Comparison of ENCODE assay signal across 1 cellular context in the genomic region with DNA sequence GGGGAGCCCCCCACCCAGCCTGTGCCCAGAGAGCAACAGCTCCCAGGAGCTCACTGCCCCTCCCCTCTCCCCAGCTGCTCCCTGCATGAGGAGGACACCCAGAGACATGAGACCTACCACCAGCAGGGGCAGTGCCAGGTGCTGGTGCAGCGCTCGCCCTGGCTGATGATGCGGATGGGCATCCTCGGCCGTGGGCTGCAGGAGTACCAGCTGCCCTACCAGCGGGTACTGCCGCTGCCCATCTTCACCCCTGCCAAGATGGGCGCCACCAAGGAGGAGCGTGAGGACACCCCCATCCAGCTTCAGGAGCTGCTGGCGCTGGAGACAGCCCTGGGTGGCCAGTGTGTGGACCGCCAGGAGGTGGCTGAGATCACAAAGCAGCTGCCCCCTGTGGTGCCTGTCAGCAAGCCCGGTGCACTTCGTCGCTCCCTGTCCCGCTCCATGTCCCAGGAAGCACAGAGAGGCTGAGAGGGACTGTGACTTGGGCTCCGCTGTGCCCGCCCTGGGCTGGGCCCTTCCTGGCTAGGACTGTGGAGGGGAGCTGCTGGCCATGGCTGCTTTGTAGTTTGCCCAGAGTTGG.
TF ChIP-seq lines count a peak whose summit lies in the region.

No MANE protein-coding gene starts in this region.

TF ChIP-seq in K562, 482 proteins besides CTCF, POLR2A, EP300 and RAD21 (continues in another document):
- no peak for TF ChIP-seq MCM3 (IDR thresholded peaks at IDR 0.05)
- no peak for TF ChIP-seq SMAD2 (IDR thresholded peaks at IDR 0.05; ENCODE audit: low read depth, low read length)
- TF ChIP-seq, protein P1, sequence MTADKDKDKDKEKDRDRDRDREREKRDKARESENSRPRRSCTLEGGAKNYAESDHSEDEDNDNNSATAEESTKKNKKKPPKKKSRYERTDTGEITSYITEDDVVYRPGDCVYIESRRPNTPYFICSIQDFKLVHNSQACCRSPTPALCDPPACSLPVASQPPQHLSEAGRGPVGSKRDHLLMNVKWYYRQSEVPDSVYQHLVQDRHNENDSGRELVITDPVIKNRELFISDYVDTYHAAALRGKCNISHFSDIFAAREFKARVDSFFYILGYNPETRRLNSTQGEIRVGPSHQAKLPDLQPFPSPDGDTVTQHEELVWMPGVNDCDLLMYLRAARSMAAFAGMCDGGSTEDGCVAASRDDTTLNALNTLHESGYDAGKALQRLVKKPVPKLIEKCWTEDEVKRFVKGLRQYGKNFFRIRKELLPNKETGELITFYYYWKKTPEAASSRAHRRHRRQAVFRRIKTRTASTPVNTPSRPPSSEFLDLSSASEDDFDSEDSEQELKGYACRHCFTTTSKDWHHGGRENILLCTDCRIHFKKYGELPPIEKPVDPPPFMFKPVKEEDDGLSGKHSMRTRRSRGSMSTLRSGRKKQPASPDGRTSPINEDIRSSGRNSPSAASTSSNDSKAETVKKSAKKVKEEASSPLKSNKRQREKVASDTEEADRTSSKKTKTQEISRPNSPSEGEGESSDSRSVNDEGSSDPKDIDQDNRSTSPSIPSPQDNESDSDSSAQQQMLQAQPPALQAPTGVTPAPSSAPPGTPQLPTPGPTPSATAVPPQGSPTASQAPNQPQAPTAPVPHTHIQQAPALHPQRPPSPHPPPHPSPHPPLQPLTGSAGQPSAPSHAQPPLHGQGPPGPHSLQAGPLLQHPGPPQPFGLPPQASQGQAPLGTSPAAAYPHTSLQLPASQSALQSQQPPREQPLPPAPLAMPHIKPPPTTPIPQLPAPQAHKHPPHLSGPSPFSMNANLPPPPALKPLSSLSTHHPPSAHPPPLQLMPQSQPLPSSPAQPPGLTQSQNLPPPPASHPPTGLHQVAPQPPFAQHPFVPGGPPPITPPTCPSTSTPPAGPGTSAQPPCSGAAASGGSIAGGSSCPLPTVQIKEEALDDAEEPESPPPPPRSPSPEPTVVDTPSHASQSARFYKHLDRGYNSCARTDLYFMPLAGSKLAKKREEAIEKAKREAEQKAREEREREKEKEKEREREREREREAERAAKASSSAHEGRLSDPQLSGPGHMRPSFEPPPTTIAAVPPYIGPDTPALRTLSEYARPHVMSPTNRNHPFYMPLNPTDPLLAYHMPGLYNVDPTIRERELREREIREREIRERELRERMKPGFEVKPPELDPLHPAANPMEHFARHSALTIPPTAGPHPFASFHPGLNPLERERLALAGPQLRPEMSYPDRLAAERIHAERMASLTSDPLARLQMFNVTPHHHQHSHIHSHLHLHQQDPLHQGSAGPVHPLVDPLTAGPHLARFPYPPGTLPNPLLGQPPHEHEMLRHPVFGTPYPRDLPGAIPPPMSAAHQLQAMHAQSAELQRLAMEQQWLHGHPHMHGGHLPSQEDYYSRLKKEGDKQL (CRISPR knock-in tag; IDR thresholded peaks at IDR 0.05; ENCODE audit: borderline replicate concordance), result no peak
- TF ChIP-seq, protein P2, sequence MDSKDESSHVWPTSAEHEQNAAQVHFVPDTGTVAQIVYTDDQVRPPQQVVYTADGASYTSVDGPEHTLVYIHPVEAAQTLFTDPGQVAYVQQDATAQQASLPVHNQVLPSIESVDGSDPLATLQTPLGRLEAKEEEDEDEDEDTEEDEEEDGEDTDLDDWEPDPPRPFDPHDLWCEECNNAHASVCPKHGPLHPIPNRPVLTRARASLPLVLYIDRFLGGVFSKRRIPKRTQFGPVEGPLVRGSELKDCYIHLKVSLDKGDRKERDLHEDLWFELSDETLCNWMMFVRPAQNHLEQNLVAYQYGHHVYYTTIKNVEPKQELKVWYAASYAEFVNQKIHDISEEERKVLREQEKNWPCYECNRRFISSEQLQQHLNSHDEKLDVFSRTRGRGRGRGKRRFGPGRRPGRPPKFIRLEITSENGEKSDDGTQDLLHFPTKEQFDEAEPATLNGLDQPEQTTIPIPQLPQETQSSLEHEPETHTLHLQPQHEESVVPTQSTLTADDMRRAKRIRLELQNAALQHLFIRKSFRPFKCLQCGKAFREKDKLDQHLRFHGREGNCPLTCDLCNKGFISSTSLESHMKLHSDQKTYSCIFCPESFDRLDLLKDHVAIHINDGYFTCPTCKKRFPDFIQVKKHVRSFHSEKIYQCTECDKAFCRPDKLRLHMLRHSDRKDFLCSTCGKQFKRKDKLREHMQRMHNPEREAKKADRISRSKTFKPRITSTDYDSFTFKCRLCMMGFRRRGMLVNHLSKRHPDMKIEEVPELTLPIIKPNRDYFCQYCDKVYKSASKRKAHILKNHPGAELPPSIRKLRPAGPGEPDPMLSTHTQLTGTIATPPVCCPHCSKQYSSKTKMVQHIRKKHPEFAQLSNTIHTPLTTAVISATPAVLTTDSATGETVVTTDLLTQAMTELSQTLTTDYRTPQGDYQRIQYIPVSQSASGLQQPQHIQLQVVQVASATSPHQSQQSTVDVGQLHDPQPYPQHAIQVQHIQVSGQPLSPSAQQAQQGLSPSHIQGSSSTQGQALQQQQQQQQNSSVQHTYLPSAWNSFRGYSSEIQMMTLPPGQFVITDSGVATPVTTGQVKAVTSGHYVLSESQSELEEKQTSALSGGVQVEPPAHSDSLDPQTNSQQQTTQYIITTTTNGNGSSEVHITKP (IDR thresholded peaks at IDR 0.05; ENCODE audit: partially characterized antibody), result no peak
- TF ChIP-seq POLR2G (IDR thresholded peaks at IDR 0.05; ENCODE audit: low read depth, low read length), result peak; percentile 70
- TF ChIP-seq ZKSCAN1 (IDR thresholded peaks at IDR 0.05; ENCODE audit: low read depth, low read length), result no peak
- no peak for TF ChIP-seq TAF15 (IDR thresholded peaks at IDR 0.05; ENCODE audit: low read depth, low read length)
- TF ChIP-seq ZBTB5 (IDR thresholded peaks at IDR 0.05), result no peak
- no peak for TF ChIP-seq MIER1 (IDR thresholded peaks at IDR 0.05; ENCODE audit: low read depth)
- no peak for TF ChIP-seq DACH1 (IDR thresholded peaks at IDR 0.05; ENCODE audit: partially characterized antibody)
- no peak for TF ChIP-seq CREB3 (tag; conservative IDR thresholded peaks at IDR 0.05; ENCODE audit: low read depth)
- TF ChIP-seq ZNF24 (IDR thresholded peaks at IDR 0.05), result no peak
- TF ChIP-seq XRCC4 (IDR thresholded peaks at IDR 0.05; ENCODE audit: extremely low read depth, insufficient read depth, insufficient read length), result no peak
- no peak for TF ChIP-seq ZNF584 (CRISPR knock-in tag; IDR thresholded peaks at IDR 0.05; ENCODE audit: low read depth)
- no peak for TF ChIP-seq ZNF644 (tag; IDR thresholded peaks at IDR 0.05; ENCODE audit: low read depth)
- TF ChIP-seq, protein P3, sequence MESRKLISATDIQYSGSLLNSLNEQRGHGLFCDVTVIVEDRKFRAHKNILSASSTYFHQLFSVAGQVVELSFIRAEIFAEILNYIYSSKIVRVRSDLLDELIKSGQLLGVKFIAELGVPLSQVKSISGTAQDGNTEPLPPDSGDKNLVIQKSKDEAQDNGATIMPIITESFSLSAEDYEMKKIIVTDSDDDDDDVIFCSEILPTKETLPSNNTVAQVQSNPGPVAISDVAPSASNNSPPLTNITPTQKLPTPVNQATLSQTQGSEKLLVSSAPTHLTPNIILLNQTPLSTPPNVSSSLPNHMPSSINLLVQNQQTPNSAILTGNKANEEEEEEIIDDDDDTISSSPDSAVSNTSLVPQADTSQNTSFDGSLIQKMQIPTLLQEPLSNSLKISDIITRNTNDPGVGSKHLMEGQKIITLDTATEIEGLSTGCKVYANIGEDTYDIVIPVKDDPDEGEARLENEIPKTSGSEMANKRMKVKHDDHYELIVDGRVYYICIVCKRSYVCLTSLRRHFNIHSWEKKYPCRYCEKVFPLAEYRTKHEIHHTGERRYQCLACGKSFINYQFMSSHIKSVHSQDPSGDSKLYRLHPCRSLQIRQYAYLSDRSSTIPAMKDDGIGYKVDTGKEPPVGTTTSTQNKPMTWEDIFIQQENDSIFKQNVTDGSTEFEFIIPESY (CRISPR knock-in tag; IDR thresholded peaks at IDR 0.05), result peak; percentile 91
- TF ChIP-seq, protein P4, sequence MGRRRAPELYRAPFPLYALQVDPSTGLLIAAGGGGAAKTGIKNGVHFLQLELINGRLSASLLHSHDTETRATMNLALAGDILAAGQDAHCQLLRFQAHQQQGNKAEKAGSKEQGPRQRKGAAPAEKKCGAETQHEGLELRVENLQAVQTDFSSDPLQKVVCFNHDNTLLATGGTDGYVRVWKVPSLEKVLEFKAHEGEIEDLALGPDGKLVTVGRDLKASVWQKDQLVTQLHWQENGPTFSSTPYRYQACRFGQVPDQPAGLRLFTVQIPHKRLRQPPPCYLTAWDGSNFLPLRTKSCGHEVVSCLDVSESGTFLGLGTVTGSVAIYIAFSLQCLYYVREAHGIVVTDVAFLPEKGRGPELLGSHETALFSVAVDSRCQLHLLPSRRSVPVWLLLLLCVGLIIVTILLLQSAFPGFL (CRISPR knock-in tag; IDR thresholded peaks at IDR 0.05), result no peak
- TF ChIP-seq, protein P5, sequence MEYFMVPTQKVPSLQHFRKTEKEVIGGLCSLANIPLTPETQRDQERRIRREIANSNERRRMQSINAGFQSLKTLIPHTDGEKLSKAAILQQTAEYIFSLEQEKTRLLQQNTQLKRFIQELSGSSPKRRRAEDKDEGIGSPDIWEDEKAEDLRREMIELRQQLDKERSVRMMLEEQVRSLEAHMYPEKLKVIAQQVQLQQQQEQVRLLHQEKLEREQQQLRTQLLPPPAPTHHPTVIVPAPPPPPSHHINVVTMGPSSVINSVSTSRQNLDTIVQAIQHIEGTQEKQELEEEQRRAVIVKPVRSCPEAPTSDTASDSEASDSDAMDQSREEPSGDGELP (CRISPR knock-in tag; IDR thresholded peaks at IDR 0.05; ENCODE audit: borderline replicate concordance), result 0 out of 2 replicates have a peak, but pooled peaks have one; percentile 11
- TF ChIP-seq ZFP1 (CRISPR knock-in tag; IDR thresholded peaks at IDR 0.05), result no peak
- no peak for TF ChIP-seq ZNF57 (CRISPR knock-in tag; IDR thresholded peaks at IDR 0.05)
- no peak for TF ChIP-seq RHOXF2B (CRISPR knock-in tag; conservative IDR thresholded peaks at IDR 0.05)
- no peak for TF ChIP-seq SMARCC2 (IDR thresholded peaks at IDR 0.05; ENCODE audit: low read depth)
- no peak for TF ChIP-seq ZNF146 (CRISPR knock-in tag; IDR thresholded peaks at IDR 0.05; ENCODE audit: unreplicated experiment)
- TF ChIP-seq, protein P6, sequence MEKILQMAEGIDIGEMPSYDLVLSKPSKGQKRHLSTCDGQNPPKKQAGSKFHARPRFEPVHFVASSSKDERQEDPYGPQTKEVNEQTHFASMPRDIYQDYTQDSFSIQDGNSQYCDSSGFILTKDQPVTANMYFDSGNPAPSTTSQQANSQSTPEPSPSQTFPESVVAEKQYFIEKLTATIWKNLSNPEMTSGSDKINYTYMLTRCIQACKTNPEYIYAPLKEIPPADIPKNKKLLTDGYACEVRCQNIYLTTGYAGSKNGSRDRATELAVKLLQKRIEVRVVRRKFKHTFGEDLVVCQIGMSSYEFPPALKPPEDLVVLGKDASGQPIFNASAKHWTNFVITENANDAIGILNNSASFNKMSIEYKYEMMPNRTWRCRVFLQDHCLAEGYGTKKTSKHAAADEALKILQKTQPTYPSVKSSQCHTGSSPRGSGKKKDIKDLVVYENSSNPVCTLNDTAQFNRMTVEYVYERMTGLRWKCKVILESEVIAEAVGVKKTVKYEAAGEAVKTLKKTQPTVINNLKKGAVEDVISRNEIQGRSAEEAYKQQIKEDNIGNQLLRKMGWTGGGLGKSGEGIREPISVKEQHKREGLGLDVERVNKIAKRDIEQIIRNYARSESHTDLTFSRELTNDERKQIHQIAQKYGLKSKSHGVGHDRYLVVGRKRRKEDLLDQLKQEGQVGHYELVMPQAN (IDR thresholded peaks at IDR 0.05; ENCODE audit: borderline replicate concordance), result no peak
- TF ChIP-seq MEIS2 (IDR thresholded peaks at IDR 0.05; ENCODE audit: partially characterized antibody), result no peak
- 0 out of 2 replicates have a peak, but pooled peaks have one; percentile 36 for TF ChIP-seq RBFOX2 (IDR thresholded peaks at IDR 0.05; ENCODE audit: low read depth, low read length)
- no peak for TF ChIP-seq TEAD2 (tag; IDR thresholded peaks at IDR 0.05)
- no peak for TF ChIP-seq SRF (CRISPR knock-in tag; IDR thresholded peaks at IDR 0.05)
- TF ChIP-seq MCM5 (IDR thresholded peaks at IDR 0.05; ENCODE audit: low read depth), result no peak
- 0 out of 2 replicates have a peak, but pooled peaks have one; percentile 9 for TF ChIP-seq MYNN (IDR thresholded peaks at IDR 0.05)
- no peak for TF ChIP-seq MYNN (CRISPR knock-in tag; IDR thresholded peaks at IDR 0.05)
- TF ChIP-seq ZNF354B (CRISPR knock-in tag; IDR thresholded peaks at IDR 0.05), result no peak
- no peak for TF ChIP-seq ATF3 (IDR thresholded peaks at IDR 0.05)
- TF ChIP-seq ATF3 (CRISPR knock-in tag; conservative IDR thresholded peaks at IDR 0.05), result no peak
- TF ChIP-seq ELF2 (CRISPR knock-in tag; IDR thresholded peaks at IDR 0.05), result no peak
